Comparison of ENCODE assay signal across 1 cellular context in genomic region chr3:15331606-15332404, GRCh38.
TF ChIP-seq lines count a peak whose summit lies in the region.

No MANE protein-coding gene starts in this region.

TF ChIP-seq in GM12878, 131 proteins besides CTCF, POLR2A, EP300 and RAD21 (continued from another document):
- TF ChIP-seq BCLAF1 (IDR thresholded peaks at IDR 0.05) (no peak), SIX5 (IDR thresholded peaks at IDR 0.05; ENCODE audit: low read depth, low read length, severe bottlenecking) (no peak), EGR1 (IDR thresholded peaks at IDR 0.05; ENCODE audit: borderline replicate concordance in 1 of 2, low read depth in 2 of 2, low read length in 2 of 2) (peak; percentile 33 to 80; a peak in 2 of 3 replicates), ZNF687 (IDR thresholded peaks at IDR 0.05) (0 out of 2 replicates have a peak, but pooled peaks have one; percentile 50), NKRF (conservative IDR thresholded peaks at IDR 0.05) (peak; percentile 71), LARP7 (IDR thresholded peaks at IDR 0.05) (peak; percentile 56), IKZF1 (conservative IDR thresholded peaks at IDR 0.05) (no peak), RUNX3 (IDR thresholded peaks at IDR 0.05; ENCODE audit: low read length) (peak; percentile 22), HSF1 (IDR thresholded peaks at IDR 0.05; ENCODE audit: low read depth, low read length) (no peak), SMARCA5 (IDR thresholded peaks at IDR 0.05) (peak; percentile 80)
TF ChIP-seq in GM12878: peak in this region for 10.
